In genomic region chr11:86182976-86183584, GRCh38 we compare ENCODE assay signal across 8 cellular contexts.
DNase-seq lines count a peak whose midpoint lies in the region; ATAC-seq and TF ChIP-seq lines count a peak whose summit lies in the region.

No MANE protein-coding gene starts in this region.

- in situ Hi-C loops in Caki2 (cut with HindIII; ENCODE audit: low pct_unique_long_range_greater_than_20kb, low sequenced_read_pairs) (no loop called here), G401 (cut with HindIII; ENCODE audit: low sequenced_read_pairs) (no loop called here)

- no peaks in the 10 kb centered on the region for H3K9me3 ChIP-seq in neutrophil

- H3K36me3 ChIP-seq in neutrophil, result no peaks in the 10 kb centered on the region

- H3K4me3 ChIP-seq in neutrophil (ENCODE audit: low read depth in 1 of 2, low read length in 1 of 2), result peak overlapping the region in 1 of 2 experiments; percentile 29

- H3K27ac ChIP-seq in neutrophil, result peak overlapping the region; percentile 89

- no peak for TF ChIP-seq CTCF in neutrophil (IDR thresholded peaks at IDR 0.05)

- peaks cover 45 to 60% of the 10 kb centered on the region in 2 experiments for H3K4me1 ChIP-seq in neutrophil (ENCODE audit: control insufficient read depth in 1 of 2, insufficient read depth in 1 of 2, low read depth in 1 of 2, low read length in 1 of 2)

- no peaks in the 10 kb centered on the region for H3K27me3 ChIP-seq in neutrophil

- DNase-seq in Caki2 (ENCODE audit: low read depth) (peak; percentile 87), HK-2 (ENCODE audit: unreplicated experiment) (peak; percentile 74), Kasumi-1 (lab: John Stamatoyannopoulos, UW) (no peak), cerebellar nuclear complex (lab: John Stamatoyannopoulos, UW) (no peak), G401 (ENCODE audit: low spot score) (no peak)
- DNase-seq in activated CD8-positive, alpha-beta memory T cell treated with anti-CD3 and anti-CD28 coated beads for 4 hours (ENCODE audit: low read depth in 2 of 2), result peak; percentile 11 to 13

- peak; percentile 80 for ATAC-seq in GM21367 (IDR thresholded peaks at IDR 0.05; ENCODE audit: unreplicated experiment)

Comparison
In these comparisons a context has a peak if more than half of its experiments do, and no peak if none do; other contexts are left out.
1. DNase-seq: peak in Caki2 (single experiment), HK-2 (single experiment) and activated CD8-positive, alpha-beta memory T cell treated with anti-CD3 and anti-CD28 coated beads for 4 hours (2 of 2); none in Kasumi-1 (0 of 2), cerebellar nuclear complex (0 of 2) and G401 (single experiment).